17 cellular contexts compared by ENCODE assay signal in the genomic region with DNA sequence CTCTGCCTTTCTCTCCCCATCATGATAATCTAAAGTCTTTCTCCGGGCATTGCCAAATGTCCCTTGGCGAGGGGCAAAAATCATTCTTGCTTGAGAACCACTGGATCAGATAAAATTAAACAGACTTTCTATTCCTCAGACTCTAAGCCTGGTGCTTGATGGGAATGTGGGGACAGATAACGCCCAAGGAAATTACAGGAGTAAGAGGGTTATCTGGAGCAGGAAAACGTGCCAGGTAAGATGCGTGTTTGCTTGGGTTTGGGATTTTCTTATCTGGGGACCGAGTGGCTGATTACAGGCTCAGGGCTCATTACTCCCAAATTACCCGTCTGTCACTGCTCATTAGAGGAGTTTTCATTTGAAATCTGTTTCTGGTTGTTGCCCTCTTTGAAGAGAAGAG.
A peak's percentile ranks its signal among the peaks of the same experiment; 100 is the strongest.
DNase-seq lines count a peak whose midpoint lies in the region; ATAC-seq and TF ChIP-seq lines count a peak whose summit lies in the region.
"Had no signal": no experiment of that assay in that cellular context is flagged by ENCODE, and none has a peak within 500 bp of the region (broad histone marks: within the 10 kb centered on the region; RNA-seq: fewer than 3 reads in every experiment).

No MANE protein-coding gene starts in this region.

- H3K27ac Mint-ChIP-seq in endodermal cell: peak overlapping the region; percentile 11
- H3K27ac Mint-ChIP-seq: CD8-positive, alpha-beta memory T cell; H9 had no signal

- POLR2A ChIA-PET in PC-3 (lab: Charles Lee; ENCODE audit: unreplicated experiment): no interaction called here

- H3K9me3 Mint-ChIP-seq in endodermal cell: peaks cover 19% of the 10 kb centered on the region

- DNase-seq in DMS 273 (lab: John Stamatoyannopoulos, UW; ENCODE audit: unreplicated experiment) (peak; percentile 8), DMS 273 treated with DMSO at 0.1 percent for 48 hours (lab: John Stamatoyannopoulos, UW) (no peak), NCI-H82 (lab: John Stamatoyannopoulos, UW) (peak; percentile 65), endodermal cell (no peak), retina (peak; percentile 83), iPS-NIHi11 (ENCODE audit: low spot score) (no peak), PC-3 (no peak), esophagus muscularis mucosa (ENCODE audit: extremely low spot score) (no peak)
- DNase-seq: Caco-2; CD8-positive, alpha-beta memory T cell; DMS79 treated with DMSO at 0.1 percent for 48 hours; EL; GOT3; H9; IMR-90 had no signal

- H3K4me1 ChIP-seq in endodermal cell (ENCODE audit: control insufficient read depth, insufficient read depth, low read length) (no peaks in the 10 kb centered on the region), PC-3 (ENCODE audit: insufficient read depth, low read length) (no peaks in the 10 kb centered on the region), esophagus muscularis mucosa (peaks cover 0 to 8% (median 4%) of the 10 kb centered on the region in 4 donors)
- H3K4me1 ChIP-seq: BLaER1, Caco-2 had no signal

- no peaks in the 10 kb centered on the region for H3K27me3 ChIP-seq in endodermal cell (ENCODE audit: control insufficient read depth, insufficient read depth, low read length, poor library complexity, severe bottlenecking)
- peaks cover 58% of the 10 kb centered on the region for H3K27me3 ChIP-seq in PC-3 (ENCODE audit: low read length)
- H3K27me3 ChIP-seq in esophagus muscularis mucosa: no peaks in the 10 kb centered on the region
- H3K27me3 ChIP-seq: BLaER1 had no signal

- H3K4me3 Mint-ChIP-seq in endodermal cell: no peak overlapping the region
- H3K4me3 Mint-ChIP-seq: CD8-positive, alpha-beta memory T cell; H9 had no signal

- no peak for TF ChIP-seq POLR2A in esophagus muscularis mucosa (IDR thresholded peaks at IDR 0.05; ENCODE audit: low read depth)

- peaks cover 2% of the 10 kb centered on the region for H3K27me3 Mint-ChIP-seq in endodermal cell (ENCODE audit: insufficient read depth)

- H3K4me3 ChIP-seq in endodermal cell (ENCODE audit: low read length) (no peak overlapping the region), PC-3 (ENCODE audit: low read length) (no peak overlapping the region), esophagus muscularis mucosa (no peak overlapping the region)
- H3K4me3 ChIP-seq: BLaER1 had no signal

- H3K4me2 ChIP-seq in PC-3 (ENCODE audit: low read length): no peak overlapping the region
- H3K4me2 ChIP-seq: BLaER1 had no signal

- no peaks in the 10 kb centered on the region for H3K79me2 ChIP-seq in PC-3 (ENCODE audit: low read length)

- no peak for TF ChIP-seq EP300 in esophagus muscularis mucosa (IDR thresholded peaks at IDR 0.05)

- TF ChIP-seq CTCF in endodermal cell (conservative IDR thresholded peaks at IDR 0.05) (no peak), PC-3 (conservative IDR thresholded peaks at IDR 0.05; ENCODE audit: low read depth, low read length) (no peak), esophagus muscularis mucosa (IDR thresholded peaks at IDR 0.05) (no peak)

- H3K9me2 ChIP-seq in PC-3 (replicated peaks; ENCODE audit: low read length): no peaks in the 10 kb centered on the region

- H3K9ac ChIP-seq in endodermal cell (ENCODE audit: extremely low read depth, low read length, poor library complexity, severe bottlenecking) (no peak overlapping the region), PC-3 (ENCODE audit: low read length) (no peak overlapping the region)
- H3K9ac ChIP-seq: BLaER1 had no signal

- no peak overlapping the region for H2AFZ ChIP-seq in PC-3 (ENCODE audit: low read length)

- intact Hi-C loops in PC-3 (cut with micrococcal nuclease): no loop called here
- intact Hi-C loops in esophagus muscularis mucosa (cut with DNase I): no loop called here

- no peaks in the 10 kb centered on the region for H3F3A ChIP-seq in PC-3 (ENCODE audit: low read length, unreplicated experiment)

- peaks cover 3% of the 10 kb centered on the region for H3K36me3 Mint-ChIP-seq in endodermal cell (ENCODE audit: low read depth)

- no peak overlapping the region for H3K27ac ChIP-seq in endodermal cell (ENCODE audit: low read depth, low read length)
- H3K27ac ChIP-seq in PC-3 (ENCODE audit: low read length): no peak overlapping the region
- H3K27ac ChIP-seq in esophagus muscularis mucosa (replicated peaks in 1 of 4): no peak overlapping the region
- H3K27ac ChIP-seq: 22Rv1, BLaER1 had no signal

- peaks cover 6% of the 10 kb centered on the region for H3K9me3 ChIP-seq in endodermal cell (ENCODE audit: control insufficient read depth, low read length)
- H3K9me3 ChIP-seq in PC-3 (ENCODE audit: low read length): peaks cover 4% of the 10 kb centered on the region; the same call in 1 of the 2 replicates
- no peaks in the 10 kb centered on the region for H3K9me3 ChIP-seq in esophagus muscularis mucosa
- H3K9me3 ChIP-seq: Caco-2 had no signal

- H3K36me3 ChIP-seq in endodermal cell (ENCODE audit: control insufficient read depth, insufficient read depth, low read length) (no peaks in the 10 kb centered on the region), PC-3 (ENCODE audit: low read depth, low read length) (no peaks in the 10 kb centered on the region), esophagus muscularis mucosa (no peaks in the 10 kb centered on the region)
- H3K36me3 ChIP-seq: BLaER1 had no signal

- no peaks in the 10 kb centered on the region for H4K20me1 ChIP-seq in PC-3 (ENCODE audit: low read length)
- H4K20me1 ChIP-seq: BLaER1 had no signal

- 58 to 73% methylated on average over 2 to 7 of the region's 7 CpGs for WGBS in endodermal cell (ENCODE audit: insufficient coverage in 1 of 2, insufficient read length in 1 of 2), 2 experiments
- 74% methylated on average over 7 of the region's 7 CpGs for WGBS in esophagus muscularis mucosa

- CTCF ChIA-PET in PC-3 (lab: Charles Lee): no interaction called here

- no TSS peak for BruUV-seq in PC-3 (replicated peaks; lab: Mats Ljungman, UMichigan)

- peaks cover 39% of the 10 kb centered on the region for H3K4me1 Mint-ChIP-seq in endodermal cell
- H3K4me1 Mint-ChIP-seq: CD8-positive, alpha-beta memory T cell had no signal

- no peak for ATAC-seq in PC-3

Comparison
In these comparisons a context has a peak if more than half of its experiments do, and no peak if none do; other contexts are left out.
1. DNase-seq: peak in DMS 273 (single experiment), NCI-H82 (single experiment) and retina (single experiment); none in DMS 273 treated with DMSO at 0.1 percent for 48 hours (single experiment), endodermal cell (single experiment), iPS-NIHi11 (single experiment), PC-3 (single experiment) and esophagus muscularis mucosa (single experiment).